Comparison of ENCODE assay signal across 17 cellular contexts in the genomic region with DNA sequence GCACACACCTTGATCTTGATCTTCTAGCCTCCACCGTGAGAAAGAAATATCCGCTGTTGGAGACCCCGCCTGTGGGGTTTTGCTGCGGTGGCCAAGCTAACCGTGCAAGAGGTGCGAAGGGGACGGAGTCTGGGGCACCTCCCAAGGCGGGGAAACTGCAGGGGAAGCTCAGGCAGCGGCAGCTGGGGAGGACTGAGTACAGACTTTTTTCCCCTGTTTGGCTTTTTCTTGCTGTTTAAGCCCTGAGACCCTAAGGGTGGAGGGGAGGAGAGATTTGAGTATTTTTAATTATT.
"Had no signal": no experiment of that assay in that cellular context is flagged by ENCODE, and none has a peak within 500 bp of the region (broad histone marks: within the 10 kb centered on the region; RNA-seq: fewer than 3 reads in every experiment).

No MANE protein-coding gene starts in this region.

- H3K36me3 ChIP-seq: heart left ventricle, right lobe of liver, stomach, thoracic aorta, transverse colon had no signal

- H3K27ac Mint-ChIP-seq: mesothelial cell of epicardium; natural killer cell treated with Interleukin-12 subunit alpha and Interleukin-12 subunit beta and Interleukin-15 and Interleukin-18, amount 100 ng/mL, for 72 hours had no signal

- H3K4me3 Mint-ChIP-seq: mesothelial cell of epicardium; natural killer cell treated with Interleukin-12 subunit alpha and Interleukin-12 subunit beta and Interleukin-15 and Interleukin-18, amount 100 ng/mL, for 72 hours had no signal

- ATAC-seq: esophagus mucosa had no signal

- H3K27me3 ChIP-seq: heart left ventricle, right lobe of liver, stomach, transverse colon had no signal

- DNase-seq: effector memory CD4-positive, alpha-beta T cell; hippocampal formation; kidney glomerular epithelial cell; retina; right lobe of liver; stimulated activated naive CD4-positive, alpha-beta T cell; stomach; substantia nigra; transverse colon had no signal

- H3K36me3 Mint-ChIP-seq: mesothelial cell of epicardium; natural killer cell treated with Interleukin-12 subunit alpha and Interleukin-12 subunit beta and Interleukin-15 and Interleukin-18, amount 100 ng/mL, for 72 hours had no signal

- H2AFZ ChIP-seq: parathyroid adenoma had no signal

- H3K27ac ChIP-seq: heart left ventricle, parathyroid adenoma, psoas muscle, right lobe of liver, skin epidermis, stomach, thoracic aorta, transverse colon had no signal

- H3K79me2 ChIP-seq: parathyroid adenoma had no signal

- H3K4me1 Mint-ChIP-seq: mesothelial cell of epicardium had no signal

- H3K9ac ChIP-seq: parathyroid adenoma had no signal

- H3K9me3 Mint-ChIP-seq: natural killer cell treated with Interleukin-12 subunit alpha and Interleukin-12 subunit beta and Interleukin-15 and Interleukin-18, amount 100 ng/mL, for 72 hours had no signal

- H3K27me3 Mint-ChIP-seq: natural killer cell treated with Interleukin-12 subunit alpha and Interleukin-12 subunit beta and Interleukin-15 and Interleukin-18, amount 100 ng/mL, for 72 hours had no signal

- H3K9me3 ChIP-seq: heart left ventricle, psoas muscle, right lobe of liver, stomach, thoracic aorta, transverse colon had no signal

- H3K4me3 ChIP-seq: heart left ventricle, psoas muscle, right lobe of liver, skin epidermis, stomach, thoracic aorta, transverse colon had no signal

- H3K4me1 ChIP-seq: heart left ventricle, parathyroid adenoma, psoas muscle, right lobe of liver, stomach, transverse colon had no signal
